Comparison of ENCODE assay signal across 7 cellular contexts in genomic region chr2:113597572-113597971, GRCh38. TPM values are rescaled to one million over a fixed set of nuclear protein-coding genes. Genes with fewer than 3 reads are reported as not detected.
DNase-seq lines count a peak whose midpoint lies in the region; ATAC-seq, FAIRE-seq and TF ChIP-seq lines count a peak whose summit lies in the region.
"Not testable (repeated sequence)": the region's sequence is repeated elsewhere in the genome, so short reads cannot be mapped to it uniquely, and the experiment has no call there.

No MANE protein-coding gene starts in this region.

- H3K18ac ChIP-seq in H1 (ENCODE audit: extremely low read depth, low read length) = not testable (repeated sequence)

- not testable (repeated sequence) for H3K4me1 ChIP-seq in HEK293 (ENCODE audit: control insufficient read depth, insufficient read depth, low read length); PC-9 (replicated peaks; ENCODE audit: insufficient read depth); H1 (replicated peaks in 1 of 4; ENCODE audit: control insufficient read depth in 3 of 4, insufficient read depth in 4 of 4, low read length in 3 of 4)

- H3K36me3 ChIP-seq in HEK293 (ENCODE audit: control insufficient read depth in 2 of 2, insufficient read depth in 1 of 2, low read length in 2 of 2); PC-9 (ENCODE audit: low read depth); H1 (ENCODE audit: control insufficient read depth in 2 of 4, insufficient read depth in 4 of 4, low read length in 3 of 4): not testable (repeated sequence)

- peak; percentile 6 to 19; a peak in 1 of 4 replicates for TF ChIP-seq RAD21 in H1 (IDR thresholded peaks at IDR 0.05 in 1 of 2, conservative IDR thresholded peaks at IDR 0.05 in 1 of 2; ENCODE audit: low read depth in 2 of 2, low read length in 2 of 2)

- TF ChIP-seq EP300 in H1 (IDR thresholded peaks at IDR 0.05; ENCODE audit: borderline replicate concordance in 1 of 2, low read depth in 2 of 2, low read length in 2 of 2) = not testable (repeated sequence)

- not testable (repeated sequence) for H4K20me1 ChIP-seq in PC-9 (ENCODE audit: insufficient read depth); H1 (replicated peaks in 1 of 2; ENCODE audit: control insufficient read depth in 1 of 2, insufficient read depth in 2 of 2, low read length in 2 of 2)

- not testable (repeated sequence) for H3K9ac ChIP-seq in H1 (replicated peaks in 1 of 4; ENCODE audit: extremely low read depth in 1 of 4, low read depth in 3 of 4, low read length in 3 of 4)

- H2BK120ac ChIP-seq in H1 (replicated peaks; ENCODE audit: low read depth, low read length) = not testable (repeated sequence)

- H3K4ac ChIP-seq in H1 (replicated peaks; ENCODE audit: insufficient read length, low read depth, low read length) = not testable (repeated sequence)

- not testable (repeated sequence) for H3K23me2 ChIP-seq in H1 (ENCODE audit: low read depth, low read length)

- H4K91ac ChIP-seq in H1 (replicated peaks; ENCODE audit: insufficient read length, low read length) = not testable (repeated sequence)

- not testable (repeated sequence) for H2BK20ac ChIP-seq in H1 (ENCODE audit: low read length)

- not testable (repeated sequence) for H3K36me3 Mint-ChIP-seq in Calu3 (ENCODE audit: insufficient read depth, unreplicated experiment); activated CD8-positive, alpha-beta T cell treated with anti-CD3 and anti-CD28 coated beads for 36 hours (ENCODE audit: low read depth)

- not testable (repeated sequence) for TF ChIP-seq POLR2A in H1 (IDR thresholded peaks at IDR 0.05; ENCODE audit: control extremely low read depth in 1 of 2, low read depth in 2 of 2, low read length in 2 of 2)

- TF ChIP-seq CTCF in Calu3 (IDR thresholded peaks at IDR 0.05; ENCODE audit: unreplicated experiment); PC-9 (conservative IDR thresholded peaks at IDR 0.05); activated CD8-positive, alpha-beta T cell treated with anti-CD3 and anti-CD28 coated beads for 36 hours (IDR thresholded peaks at IDR 0.05): not testable (repeated sequence)
- 0 out of 2 replicates have a peak, but pooled peaks have one; percentile 4 for TF ChIP-seq CTCF in GM12875 (IDR thresholded peaks at IDR 0.05; ENCODE audit: borderline replicate concordance, insufficient read depth, low read depth, low read length)
- peak; percentile 42; the same call in 1 of the 2 replicates for TF ChIP-seq CTCF in HEK293 (tag by site-specific recombination; IDR thresholded peaks at IDR 0.05)
- TF ChIP-seq CTCF in H1 (IDR thresholded peaks at IDR 0.05; ENCODE audit: control extremely low read depth in 1 of 3, insufficient read depth in 1 of 3, low read depth in 1 of 3, low read length in 3 of 3) = peak; percentile 6 to 20 (median 16); a peak in 3 of 4 replicates

- WGBS in H1 (ENCODE audit: extremely low coverage in 1 of 2, insufficient coverage in 1 of 2, insufficient read length in 1 of 2, insufficient replicate concordance in 2 of 2, low coverage in 1 of 2, low lambda C conversion rate in 2 of 2, missing lambda C conversion rate in 1 of 2), 2 experiments = 80% methylated on average over 1 of the region's 9 CpGs; no CpG with 5 or more reads in 1 of the 2 experiments

- H3K9me3 Mint-ChIP-seq in Calu3 (ENCODE audit: low read depth, unreplicated experiment); activated CD8-positive, alpha-beta T cell treated with anti-CD3 and anti-CD28 coated beads for 36 hours: not testable (repeated sequence)

- FAIRE-seq in H1 (lab: Jason Lieb, UNC) = not testable (repeated sequence)

- H3K4me3 Mint-ChIP-seq in Calu3 (ENCODE audit: low read depth, unreplicated experiment); activated CD8-positive, alpha-beta T cell treated with anti-CD3 and anti-CD28 coated beads for 36 hours: not testable (repeated sequence)

- not testable (repeated sequence) for H3K9me3 ChIP-seq in HEK293 (ENCODE audit: control insufficient read depth, insufficient read depth, low read depth, low read length); PC-9 (ENCODE audit: insufficient read depth, low read depth); H1 (ENCODE audit: insufficient read depth in 2 of 2, low read depth in 1 of 2, low read length in 1 of 2)

- not testable (repeated sequence) for H3K14ac ChIP-seq in H1 (ENCODE audit: insufficient read length)

- H3K79me2 ChIP-seq in PC-9 (ENCODE audit: low read depth); H1 (ENCODE audit: control insufficient read depth in 1 of 2, insufficient read depth in 2 of 2, low read length in 2 of 2): not testable (repeated sequence)

- CTCF ChIA-PET in Calu3 (lab: Charles Lee); HEK293 (lab: Yijun Ruan, JAX); PC-9 (lab: Charles Lee); activated CD8-positive, alpha-beta T cell treated with anti-CD3 and anti-CD28 coated beads for 36 hours (lab: Charles Lee); H1 (lab: Charles Lee; ENCODE audit: partially characterized antibody): not testable (repeated sequence)

- not testable (repeated sequence) for H2BK5ac ChIP-seq in H1 (ENCODE audit: low read depth, low read length)

- H3K4me3 ChIP-seq in GM12875 (ENCODE audit: low read depth, low read length); HEK293 (ENCODE audit: low read depth, low read length); PC-9; H1 (ENCODE audit: extremely low read depth in 1 of 4, insufficient read depth in 2 of 4, low read depth in 3 of 4, low read length in 4 of 4): not testable (repeated sequence)

- not testable (repeated sequence) for H3K79me1 ChIP-seq in H1 (ENCODE audit: low read depth, low read length)

- H2AK5ac ChIP-seq in H1 (ENCODE audit: low read depth, low read length) = not testable (repeated sequence)

- ATAC-seq in activated CD8-positive, alpha-beta T cell treated with anti-CD3 and anti-CD28 coated beads for 36 hours = not testable (repeated sequence)

- not testable (repeated sequence) for H3F3A ChIP-seq in PC-9 (ENCODE audit: insufficient read depth, low read depth)

- H3K9me2 ChIP-seq in PC-9 (ENCODE audit: insufficient read depth) = not testable (repeated sequence)

- H4K8ac ChIP-seq in H1 (ENCODE audit: extremely low read depth, insufficient read depth, low read length) = not testable (repeated sequence)

- H4K5ac ChIP-seq in H1 (ENCODE audit: insufficient read length, low read depth, low read length) = not testable (repeated sequence)

- H3K27me3 Mint-ChIP-seq in Calu3 (ENCODE audit: unreplicated experiment); activated CD8-positive, alpha-beta T cell treated with anti-CD3 and anti-CD28 coated beads for 36 hours: not testable (repeated sequence)

- H3K4me1 Mint-ChIP-seq in Calu3 (ENCODE audit: low read depth, unreplicated experiment); activated CD8-positive, alpha-beta T cell treated with anti-CD3 and anti-CD28 coated beads for 36 hours (ENCODE audit: low read depth): not testable (repeated sequence)

- H3K27me3 ChIP-seq in PC-9 (ENCODE audit: insufficient read depth, low read depth); H1 (replicated peaks in 1 of 4; ENCODE audit: control insufficient read depth in 3 of 4, extremely low read depth in 1 of 4, insufficient read depth in 3 of 4, low read length in 3 of 4): not testable (repeated sequence)

- DNase-seq in Calu3 (peak; percentile 32), PC-9 (peak in 1 of 2 experiments; percentile 37), myocyte (ENCODE audit: low read depth) (peak; percentile 14)
- peak; percentile 21 for DNase-seq in activated CD8-positive, alpha-beta T cell treated with anti-CD3 and anti-CD28 coated beads for 36 hours
- not testable (repeated sequence) for DNase-seq in H1 (ENCODE audit: low read depth in 1 of 2, low spot score in 2 of 2)

- H2BK12ac ChIP-seq in H1 (ENCODE audit: low read depth, low read length) = not testable (repeated sequence)

- intact Hi-C loops in Calu3 (cut with micrococcal nuclease; ENCODE audit: unreplicated experiment); PC-9 (cut with micrococcal nuclease; ENCODE audit: unreplicated experiment); activated CD8-positive, alpha-beta T cell treated with anti-CD3 and anti-CD28 coated beads for 36 hours (cut with micrococcal nuclease): not testable (repeated sequence)

- H3K56ac ChIP-seq in H1 (replicated peaks; ENCODE audit: insufficient read length, low read depth, low read length) = not testable (repeated sequence)

- H2AFZ ChIP-seq in PC-9; H1 (ENCODE audit: low read length): not testable (repeated sequence)

- not testable (repeated sequence) for H3K27ac ChIP-seq in HEK293 (ENCODE audit: extremely low read depth, low read depth, low read length); PC-9; H1 (ENCODE audit: low read depth, low read length)

- H3K27ac Mint-ChIP-seq in Calu3 (ENCODE audit: unreplicated experiment); activated CD8-positive, alpha-beta T cell treated with anti-CD3 and anti-CD28 coated beads for 36 hours: not testable (repeated sequence)

- H3K23ac ChIP-seq in H1 (ENCODE audit: insufficient read length) = not testable (repeated sequence)

- BruUV-seq in Calu3 (replicated peaks; lab: Mats Ljungman, UMichigan) = not testable (repeated sequence)
- TSS peak; percentile 32 for BruUV-seq in PC-9 (replicated peaks; lab: Mats Ljungman, UMichigan)

- H2BK15ac ChIP-seq in H1 (ENCODE audit: low read length) = not testable (repeated sequence)

- not testable (repeated sequence) for H3K4me2 ChIP-seq in PC-9; H1 (ENCODE audit: insufficient read depth in 1 of 2, low read depth in 2 of 2, low read length in 2 of 2)

- POLR2A ChIA-PET in HEK293 (lab: Yijun Ruan, JAX); PC-9 (lab: Charles Lee; ENCODE audit: unreplicated experiment); activated CD8-positive, alpha-beta T cell treated with anti-CD3 and anti-CD28 coated beads for 36 hours (lab: Charles Lee); H1 (lab: Charles Lee; ENCODE audit: partially characterized antibody): not testable (repeated sequence)

RNA-seq across cellular contexts. Expression of gene RABL2A, which starts 29.5 kb away (rescaled TPM):
- total RNA-seq in Calu3 (2022) (25.6 and 29.6 TPM in 2 replicates), PC-9 (2021) (19.3 and 27.7 TPM in 2 replicates), myocyte (7.2 and 9.1 TPM in 2 replicates)
- total RNA-seq in activated CD8-positive, alpha-beta T cell treated with anti-CD3 and anti-CD28 coated beads for 36 hours = 10 to 100 TPM; 11.8 TPM
- 6.9 and 8.1 TPM in 2 replicates for total RNA-seq in H1 (2021; fragmentation: NEBNext Ultra II Directional; extraction: Animal tissue kit (Norgen Biotek cat#: 25700))
- 9.8 and 10.9 TPM in 2 replicates for polyA plus RNA-seq in H1 (2011; rRNA removed)
- 9.5 TPM for polyA plus RNA-seq in H1 (2011; cell fraction: cytosol; rRNA removed)
- 21.0 TPM for polyA plus RNA-seq in H1 (2011; cell fraction: nucleus; rRNA removed)
- polyA plus RNA-seq in H1 (2012, experiment 1 of 2) = 8.1 to 13.6 TPM (median 8.5 TPM) in 4 replicates
- polyA plus RNA-seq in H1 (2012, experiment 2 of 2) = 4.9 TPM
- 5.3 TPM for polyA plus RNA-seq in H1 (2013, experiment 1 of 2)
- 4.4 TPM for polyA plus RNA-seq in H1 (2013, experiment 2 of 2)
- polyA minus RNA-seq in H1 (2011; rRNA and poly(A)+ RNA removed) = 12.3 and 14.8 TPM in 2 replicates
- polyA minus RNA-seq in H1 (2011; cell fraction: cytosol; rRNA and poly(A)+ RNA removed) = 6.3 TPM
- polyA minus RNA-seq in H1 (2011; cell fraction: nucleus; rRNA and poly(A)+ RNA removed) = 13.0 TPM
- polyA plus RNA-seq in myocyte (2012) = 18.2 TPM
